Comparison of ENCODE assay signal across 15 cellular contexts in the genomic region with DNA sequence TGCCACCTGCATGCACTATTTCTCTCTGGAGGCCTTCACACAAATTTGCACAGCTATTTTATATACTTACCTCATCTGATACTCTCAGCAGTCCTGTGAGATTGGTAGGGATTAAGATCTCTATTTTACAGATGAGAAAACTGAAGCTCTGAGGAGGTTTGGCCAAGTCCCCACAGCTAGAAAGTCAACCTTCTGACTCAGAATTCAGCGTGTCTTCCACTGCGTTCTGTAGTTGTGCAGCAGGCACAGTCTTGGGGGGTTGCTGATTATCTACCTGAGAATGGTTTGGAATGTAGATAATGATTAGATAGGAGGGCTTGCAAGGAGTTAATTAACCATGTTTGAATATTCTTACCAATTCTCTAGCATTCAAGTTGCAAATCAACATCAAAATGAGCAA. TPM values are rescaled to one million over a fixed set of nuclear protein-coding genes. Genes with fewer than 3 reads are reported as not detected.
A peak's percentile ranks its signal among the peaks of the same experiment; 100 is the strongest.
DNase-seq lines count a peak whose midpoint lies in the region; ATAC-seq and TF ChIP-seq lines count a peak whose summit lies in the region.
"Had no signal": no experiment of that assay in that cellular context is flagged by ENCODE, and none has a peak within 500 bp of the region (broad histone marks: within the 10 kb centered on the region; RNA-seq: fewer than 3 reads in every experiment).

No MANE protein-coding gene starts in this region.

- H3K27me3 ChIP-seq in transverse colon (no peaks in the 10 kb centered on the region), BE2C (no peaks in the 10 kb centered on the region)
- H3K27me3 ChIP-seq: hepatocyte had no signal

- H3K27me3 Mint-ChIP-seq in activated T-cell treated with anti-CD3 and anti-CD28 coated beads, Interleukin-2, amount 50 U/mL, for 4 hours (ENCODE audit: low read depth) = no peaks in the 10 kb centered on the region
- no peaks in the 10 kb centered on the region for H3K27me3 Mint-ChIP-seq in T-helper 17 cell
- H3K27me3 Mint-ChIP-seq in effector memory CD8-positive, alpha-beta T cell = no peaks in the 10 kb centered on the region

- peaks cover 8 to 47% (median 22%) of the 10 kb centered on the region in 4 donors for H3K4me1 ChIP-seq in transverse colon
- H3K4me1 ChIP-seq in BE2C = peaks cover 6% of the 10 kb centered on the region
- H3K4me1 ChIP-seq: psoas muscle had no signal

- DNase-seq in activated T-cell treated with anti-CD3 and anti-CD28 coated beads, Interleukin-2, amount 50 U/mL, for 4 hours = no peak
- DNase-seq in activated T-cell treated with anti-CD3 and anti-CD28 coated beads for 4 hours (no peak), T-helper 17 cell (no peak), transverse colon (no peak), SW480 (ENCODE audit: low spot score) (no peak), HK-2 (ENCODE audit: unreplicated experiment) (no peak), BE2C (no peak)
- no peak for DNase-seq in effector memory CD8-positive, alpha-beta T cell
- DNase-seq: activated gamma-delta T cell, MG63, NCI-H2081, NCI-H69, psoas muscle, RPMI8226 had no signal

- 40 to 88% methylated on average over 2 of the region's 2 CpGs for WGBS in transverse colon (ENCODE audit: low coverage in 1 of 2), 2 donors

- no peak overlapping the region for H3K4me3 ChIP-seq in transverse colon
- no peak overlapping the region for H3K4me3 ChIP-seq in BE2C (ENCODE audit: low read depth, low read length)
- H3K4me3 ChIP-seq: hepatocyte, MG63, psoas muscle had no signal

- no peaks in the 10 kb centered on the region for H3K9me3 Mint-ChIP-seq in activated T-cell treated with anti-CD3 and anti-CD28 coated beads, Interleukin-2, amount 50 U/mL, for 4 hours
- H3K9me3 Mint-ChIP-seq in effector memory CD8-positive, alpha-beta T cell = no peaks in the 10 kb centered on the region

- TF ChIP-seq CTCF in transverse colon (IDR thresholded peaks at IDR 0.05) (no peak), BE2C (IDR thresholded peaks at IDR 0.05; ENCODE audit: low read depth, low read length) (no peak)

- peaks cover 87% of the 10 kb centered on the region for H3K4me1 Mint-ChIP-seq in activated T-cell treated with anti-CD3 and anti-CD28 coated beads, Interleukin-2, amount 50 U/mL, for 4 hours (ENCODE audit: low read depth)
- H3K4me1 Mint-ChIP-seq in T-helper 17 cell = peaks cover 73% of the 10 kb centered on the region
- H3K4me1 Mint-ChIP-seq in effector memory CD8-positive, alpha-beta T cell (ENCODE audit: low read depth in 2 of 2) = peaks cover 46 to 68% of the 10 kb centered on the region in 2 donors

- H3K36me3 ChIP-seq in transverse colon (no peaks in the 10 kb centered on the region), BE2C (peaks cover 3% of the 10 kb centered on the region; the same call in 1 of the 2 replicates)
- H3K36me3 ChIP-seq: MG63 had no signal

- H3K36me3 Mint-ChIP-seq in activated T-cell treated with anti-CD3 and anti-CD28 coated beads, Interleukin-2, amount 50 U/mL, for 4 hours (ENCODE audit: insufficient read depth) = peaks cover 9% of the 10 kb centered on the region
- H3K36me3 Mint-ChIP-seq in T-helper 17 cell (ENCODE audit: low read depth) = peaks cover 19% of the 10 kb centered on the region
- peaks cover 20% of the 10 kb centered on the region for H3K36me3 Mint-ChIP-seq in effector memory CD8-positive, alpha-beta T cell (ENCODE audit: insufficient read depth)

- no peak for ATAC-seq in activated T-cell treated with anti-CD3 and anti-CD28 coated beads, Interleukin-2, amount 50 U/mL, for 4 hours
- ATAC-seq in T-helper 17 cell = no peak
- ATAC-seq in effector memory CD8-positive, alpha-beta T cell (replicated peaks) = no peak
- ATAC-seq: psoas muscle had no signal

- in situ Hi-C loops in transverse colon (cut with MboI; ENCODE audit: low pct_ligation_motif_present in 1 of 4, low pct_unique_long_range_greater_than_20kb in 1 of 4, low sequenced_read_pairs in 3 of 4) = no loop called here

- H3K27ac ChIP-seq in transverse colon = peak overlapping the region; percentile 88 to 92 (median 91)
- H3K27ac ChIP-seq: hepatocyte, psoas muscle had no signal

- TF ChIP-seq EP300 in transverse colon (IDR thresholded peaks at IDR 0.05; ENCODE audit: low read depth) = no peak

- intact Hi-C loops in transverse colon (cut with DNase I; ENCODE audit: low total_unique reads) = no loop called here

- H3K9me3 ChIP-seq in T-helper 17 cell (ENCODE audit: control insufficient read depth, low read length, poor library complexity, severe bottlenecking) = no peaks in the 10 kb centered on the region
- H3K9me3 ChIP-seq in transverse colon = no peaks in the 10 kb centered on the region
- no peaks in the 10 kb centered on the region for H3K9me3 ChIP-seq in BE2C
- H3K9me3 ChIP-seq: MG63, psoas muscle had no signal

- peak overlapping the region; percentile 96 for H3K27ac Mint-ChIP-seq in T-helper 17 cell
- peak overlapping the region; percentile 86 to 88 for H3K27ac Mint-ChIP-seq in effector memory CD8-positive, alpha-beta T cell

- TF ChIP-seq POLR2A in transverse colon (IDR thresholded peaks at IDR 0.05) = no peak

- H3K4me3 Mint-ChIP-seq in activated T-cell treated with anti-CD3 and anti-CD28 coated beads, Interleukin-2, amount 50 U/mL, for 4 hours = peak overlapping the region; percentile 42
- peak overlapping the region; percentile 65 for H3K4me3 Mint-ChIP-seq in T-helper 17 cell
- peak overlapping the region; percentile 62 to 97 for H3K4me3 Mint-ChIP-seq in effector memory CD8-positive, alpha-beta T cell

RNA-seq across cellular contexts. Expression of a gene that starts 2.5 kb away (rescaled TPM):
- total RNA-seq in activated T-cell treated with anti-CD3 and anti-CD28 coated beads, Interleukin-2, amount 50 U/mL, for 4 hours = 10 to 100 TPM; 21.3 to 25.6 (median 21.3) TPM
- total RNA-seq in T-helper 17 cell (100 to 1,000 TPM; 273 to 331 TPM), transverse colon (100 to 1,000 TPM in 3 of 4 donors, 10 to 100 TPM in 1; 81.6 to 338 (median 129) TPM)
- polyA plus RNA-seq in BE2C (2012; ENCODE audit: insufficient read depth, insufficient read length, low read depth) = 10.1 TPM
